In genomic region chr13:100124265-100124664, GRCh38 we compare ENCODE assay signal across 1 cellular context.
TF ChIP-seq lines count a peak whose summit lies in the region.

No MANE protein-coding gene starts in this region.

TF ChIP-seq in K562, 482 proteins besides CTCF, POLR2A, EP300 and RAD21 (continued from another document):
- TF ChIP-seq SFPQ (IDR thresholded peaks at IDR 0.05; ENCODE audit: low read depth, low read length) (no peak), ZNF175 (CRISPR knock-in tag; IDR thresholded peaks at IDR 0.05; ENCODE audit: low read depth) (0 out of 2 replicates have a peak, but pooled peaks have one; percentile 34), DPF2 (IDR thresholded peaks at IDR 0.05) (no peak), SETDB1 (IDR thresholded peaks at IDR 0.05; ENCODE audit: low read length) (no peak), PTTG1 (tag; IDR thresholded peaks at IDR 0.05; ENCODE audit: low read depth) (no peak), EHMT2 (IDR thresholded peaks at IDR 0.05) (no peak), THRA (IDR thresholded peaks at IDR 0.05) (no peak), CBX2 (IDR thresholded peaks at IDR 0.05; ENCODE audit: insufficient read depth, low read length, poor library complexity, severe bottlenecking) (no peak), RBM39 (optimal IDR thresholded peaks at IDR 0.05; ENCODE audit: low read depth, low read length) (no peak), PKNOX1 (IDR thresholded peaks at IDR 0.05) (peak; percentile 51; the same call in 1 of the 2 replicates), TEAD1 (CRISPR knock-in tag; IDR thresholded peaks at IDR 0.05) (no peak), EP400 (IDR thresholded peaks at IDR 0.05) (no peak), POLR2AphosphoS2 (IDR thresholded peaks at IDR 0.05; ENCODE audit: low read length) (no peak), FOSL1 (tag; conservative IDR thresholded peaks at IDR 0.05) (0 out of 2 replicates have a peak, but pooled peaks have one; percentile 48)
